Comparison of ENCODE assay signal across 9 cellular contexts in the genomic region with DNA sequence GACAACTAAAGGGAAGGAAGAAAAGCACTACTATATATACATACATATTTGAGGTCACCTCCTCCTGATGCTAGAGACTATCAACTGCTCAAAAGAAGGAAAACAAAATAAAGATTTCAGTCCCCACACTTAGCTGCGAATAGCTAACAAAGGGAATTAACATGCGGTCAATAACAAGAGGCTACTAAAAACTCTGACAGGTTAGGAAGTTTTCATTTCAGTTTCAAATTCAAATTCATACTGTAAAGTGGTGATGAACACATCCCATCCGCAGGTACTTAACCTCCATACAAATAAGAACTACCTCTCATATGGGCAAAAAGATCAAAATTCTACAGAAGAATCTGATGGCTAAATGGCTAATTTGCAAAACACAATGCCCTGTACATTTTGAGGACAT. TPM values are rescaled to one million over a fixed set of nuclear protein-coding genes. Genes with fewer than 3 reads are reported as not detected.
A peak's percentile ranks its signal among the peaks of the same experiment; 100 is the strongest.
DNase-seq lines count a peak whose midpoint lies in the region; ATAC-seq, FAIRE-seq and TF ChIP-seq lines count a peak whose summit lies in the region.
"Had no signal": no experiment of that assay in that cellular context is flagged by ENCODE, and none has a peak within 500 bp of the region (broad histone marks: within the 10 kb centered on the region; RNA-seq: fewer than 3 reads in every experiment).

No MANE protein-coding gene starts in this region.

- CTCF ChIA-PET in HepG2 (lab: Yijun Ruan, JAX; ENCODE audit: low intra/inter-chr PET ratio, low total read pairs), result no interaction called here

- WGBS in heart right ventricle, 2 donors, result 35 to 41% methylated on average over 3 of the region's 3 CpGs
- 32 to 48% (median 36%) methylated on average over 3 of the region's 3 CpGs for WGBS in heart left ventricle, 4 donors
- 3% methylated on average over 3 of the region's 3 CpGs for WGBS in HepG2 (ENCODE audit: low lambda C conversion rate)
- WGBS in upper lobe of left lung, 2 donors, result 31% methylated on average over 3 of the region's 3 CpGs

- TF ChIP-seq EP300 in HepG2 (IDR thresholded peaks at IDR 0.05; ENCODE audit: low read depth in 2 of 2, low read length in 2 of 2) (no peak), HepG2 (CRISPR knock-in tag; IDR thresholded peaks at IDR 0.05; ENCODE audit: borderline replicate concordance) (no peak), upper lobe of left lung (IDR thresholded peaks at IDR 0.05) (no peak)

- TF ChIP-seq CTCF in heart right ventricle (IDR thresholded peaks at IDR 0.05) (no peak), heart left ventricle (IDR thresholded peaks at IDR 0.05) (no peak), HepG2 (CRISPR knock-in tag; IDR thresholded peaks at IDR 0.05) (no peak), upper lobe of left lung (IDR thresholded peaks at IDR 0.05) (no peak)

- H3K36me3 ChIP-seq in heart right ventricle (peaks cover 0 to 5% (median 0%) of the 10 kb centered on the region in 9 donors), heart left ventricle (peaks cover 0 to 6% (median 0%) of the 10 kb centered on the region in 9 donors), adipocyte (ENCODE audit: control insufficient read depth, insufficient read depth, low read length, severe bottlenecking) (no peaks in the 10 kb centered on the region), HepG2 (replicated peaks in 1 of 2; ENCODE audit: control insufficient read depth in 1 of 2, insufficient read depth in 2 of 2, low read length in 2 of 2) (peaks cover 3 to 10% of the 10 kb centered on the region in 2 experiments; a peak in 3 of 5 replicates), upper lobe of left lung (no peaks in the 10 kb centered on the region)

- H3K27ac ChIP-seq in heart right ventricle (peak overlapping the region in 4 of 10 donors; percentile 4 to 96 (median 10)), heart left ventricle (peak overlapping the region in 3 of 12 donors; percentile 2 to 95 (median 31)), HepG2 (ENCODE audit: extremely low read length, insufficient read depth, low read length) (peak overlapping the region; percentile 97), upper lobe of left lung (peak overlapping the region in 3 of 4 donors; percentile 17 to 70 (median 55))

- POLR2A ChIA-PET in HepG2 (lab: Yijun Ruan, JAX), result no interaction called here

- ATAC-seq in heart right ventricle (no peak), heart left ventricle (no peak), HepG2 (no peak), upper lobe of left lung (ENCODE audit: low FRiP score in 2 of 2) (no peak), HG03175 (IDR thresholded peaks at IDR 0.05; ENCODE audit: unreplicated experiment) (no peak)

- H3K9ac ChIP-seq in adipocyte (ENCODE audit: low read length) (peak overlapping the region; percentile 96), HepG2 (ENCODE audit: insufficient read depth, low read depth, low read length) (peak overlapping the region; percentile 93)

- H3K27me3 ChIP-seq in heart right ventricle, result no peaks in the 10 kb centered on the region
- no peaks in the 10 kb centered on the region for H3K27me3 ChIP-seq in heart left ventricle
- H3K27me3 ChIP-seq in adipocyte (replicated peaks; ENCODE audit: control insufficient read depth, insufficient read depth, low read length), result no peaks in the 10 kb centered on the region
- no peaks in the 10 kb centered on the region; a peak in 2 of 5 replicates for H3K27me3 ChIP-seq in HepG2 (ENCODE audit: control insufficient read depth in 1 of 2, insufficient read depth in 2 of 2, low read length in 2 of 2)
- no peaks in the 10 kb centered on the region for H3K27me3 ChIP-seq in upper lobe of left lung

- peak overlapping the region; percentile 88 for H3K4me2 ChIP-seq in HepG2 (ENCODE audit: low read depth, low read length)

- no peak overlapping the region for H2AFZ ChIP-seq in HepG2 (ENCODE audit: low read length)

- intact Hi-C loops in heart right ventricle (cut with DNase I), result no loop called here
- intact Hi-C loops in heart left ventricle (cut with DNase I), result no loop called here
- intact Hi-C loops in HepG2 (cut with micrococcal nuclease; ENCODE audit: unreplicated experiment), result no loop called here

- H3K4me3 ChIP-seq in heart right ventricle (peak overlapping the region in 6 of 10 donors; percentile 0 to 98 (median 42)), heart left ventricle (peak overlapping the region in 5 of 12 donors; percentile 78 to 95 (median 89)), adipocyte (ENCODE audit: low read length) (peak overlapping the region; percentile 97), HepG2 (replicated peaks in 1 of 3; ENCODE audit: insufficient read depth in 1 of 3, low read depth in 2 of 3, low read length in 3 of 3) (peak overlapping the region; percentile 89 to 96 (median 90)), upper lobe of left lung (peak overlapping the region in 2 of 4 donors; percentile 95 to 97)

- DNase-seq in heart right ventricle (no peak), heart left ventricle (no peak), adipocyte (ENCODE audit: low read depth) (no peak), HepG2 (ENCODE audit: low spot score) (no peak), upper lobe of left lung (no peak), SKM-1 treated with dmso at 0.1 percent for 144 hours (lab: John Stamatoyannopoulos, UW; ENCODE audit: unreplicated experiment) (no peak), NCI-H187 (lab: John Stamatoyannopoulos, UW) (no peak)
- DNase-seq: amygdala had no signal

- H4K20me1 ChIP-seq in HepG2 (ENCODE audit: insufficient read depth, low read length), result peaks cover 60% of the 10 kb centered on the region

- peaks cover 72% of the 10 kb centered on the region for H3K79me2 ChIP-seq in HepG2 (ENCODE audit: insufficient read depth, low read length)

- in situ Hi-C loops in HepG2 (cut with HindIII; ENCODE audit: extremely low pct_ligation_motif_present, low pct_unique_long_range_greater_than_20kb), result no loop called here

- no peak for TF ChIP-seq RAD21 in HepG2 (CRISPR knock-in tag; IDR thresholded peaks at IDR 0.05)

- no peak for FAIRE-seq in HepG2 (lab: Jason Lieb, UNC)

- BruUV-seq in HepG2 (replicated peaks; lab: Mats Ljungman, UMichigan), result no TSS peak

- TF ChIP-seq POLR2A in heart left ventricle (IDR thresholded peaks at IDR 0.05) (no peak), HepG2 (IDR thresholded peaks at IDR 0.05; ENCODE audit: insufficient read depth in 1 of 2, low read depth in 2 of 2, low read length in 2 of 2) (no peak), upper lobe of left lung (IDR thresholded peaks at IDR 0.05) (no peak)

- H3K4me1 ChIP-seq in heart right ventricle, result peaks cover 12 to 59% (median 53%) of the 10 kb centered on the region in 9 donors
- peaks cover 7 to 62% (median 40%) of the 10 kb centered on the region in 12 donors for H3K4me1 ChIP-seq in heart left ventricle
- peaks cover 43% of the 10 kb centered on the region for H3K4me1 ChIP-seq in adipocyte (ENCODE audit: control insufficient read depth, insufficient read depth, low read length)
- H3K4me1 ChIP-seq in HepG2 (ENCODE audit: insufficient read depth, low read length), result peaks cover 53% of the 10 kb centered on the region
- H3K4me1 ChIP-seq in upper lobe of left lung, result peaks cover 35 to 65% (median 35%) of the 10 kb centered on the region in 4 donors

- H3K9me3 ChIP-seq in heart right ventricle (no peaks in the 10 kb centered on the region), heart left ventricle (no peaks in the 10 kb centered on the region), adipocyte (ENCODE audit: control insufficient read depth, low read length) (no peaks in the 10 kb centered on the region), HepG2 (ENCODE audit: low read length) (no peaks in the 10 kb centered on the region), upper lobe of left lung (no peaks in the 10 kb centered on the region)

TF ChIP-seq in HepG2, 621 proteins besides CTCF, POLR2A, EP300 and RAD21:
- TF ChIP-seq ZNF12 (CRISPR knock-in tag; IDR thresholded peaks at IDR 0.05) (no peak), ARID2 (CRISPR knock-in tag; IDR thresholded peaks at IDR 0.05; ENCODE audit: borderline replicate concordance) (0 out of 2 replicates have a peak, but pooled peaks have one; percentile 34), ZBTB8A (CRISPR knock-in tag; IDR thresholded peaks at IDR 0.05; ENCODE audit: borderline replicate concordance, low read depth) (no peak)

RNA-seq across cellular contexts. Expression of gene NAP1L4, which starts 2.6 kb away (rescaled TPM):
- total RNA-seq in heart right ventricle (100 to 1,000 TPM; 167 to 233 (median 191) TPM), heart left ventricle (100 to 1,000 TPM; 125 to 216 (median 178) TPM), HepG2 (2016; rRNA removed; fragmentation: Illumina TruSeq; extraction: Trizol) (186 and 213 TPM in 2 replicates), upper lobe of left lung (100 to 1,000 TPM in 3 of 6 donors, 10 to 100 TPM in 3; 81.1 to 194 (median 103) TPM)
- polyA plus RNA-seq in heart right ventricle (100 to 1,000 TPM in 1 of 2 donors, 10 to 100 TPM in 1; 98.5 to 102 TPM), heart left ventricle (100 to 1,000 TPM; 119 to 143 TPM), HepG2 (2011; rRNA removed) (64.0 and 71.5 TPM in 2 replicates)
- 229 and 281 TPM in 2 replicates for total RNA-seq in HepG2 (2016; cell fraction: cytosol; rRNA removed; fragmentation: Illumina TruSeq; extraction: Trizol; ENCODE audit: low read depth)
- total RNA-seq in HepG2 (2016; cell fraction: insoluble cytoplasmic fraction; rRNA removed; fragmentation: Illumina TruSeq; extraction: Trizol), result 181 and 200 TPM in 2 replicates
- total RNA-seq in HepG2 (2016; cell fraction: membrane; rRNA removed; fragmentation: Illumina TruSeq; extraction: Trizol), result 147 and 170 TPM in 2 replicates
- 186 and 203 TPM in 2 replicates for total RNA-seq in HepG2 (2016; cell fraction: nucleus; rRNA removed; fragmentation: Illumina TruSeq; extraction: Trizol)
- polyA plus RNA-seq in HepG2 (2011; cell fraction: cytosol; rRNA removed), result 60.2 and 65.1 TPM in 2 replicates
- 112 TPM in 2 replicates for polyA plus RNA-seq in HepG2 (2011; cell fraction: nucleus; rRNA removed)
- 74.7 and 106 TPM in 2 replicates for polyA plus RNA-seq in HepG2 (2012)
- polyA plus RNA-seq in HepG2 (2016; cell fraction: cytosol; fragmentation: Illumina TruSeq; extraction: Trizol; ENCODE audit: low read depth), result 32.0 and 34.1 TPM in 2 replicates
- polyA plus RNA-seq in HepG2 (2016; cell fraction: insoluble cytoplasmic fraction; fragmentation: Illumina TruSeq; extraction: Trizol; ENCODE audit: low read depth), result 187 and 197 TPM in 2 replicates
- polyA plus RNA-seq in HepG2 (2016; cell fraction: membrane; fragmentation: Illumina TruSeq; extraction: Trizol; ENCODE audit: low read depth), result 60.2 and 61.8 TPM in 2 replicates
- polyA plus RNA-seq in HepG2 (2016; cell fraction: nucleus; fragmentation: Illumina TruSeq; extraction: Trizol; ENCODE audit: insufficient read depth, low read depth), result 171 and 202 TPM in 2 replicates
- polyA minus RNA-seq in HepG2 (2011; rRNA and poly(A)+ RNA removed; ENCODE audit: low replicate concordance), result 61.7 and 117 TPM in 2 replicates
- 46.9 and 61.0 TPM in 2 replicates for polyA minus RNA-seq in HepG2 (2011; cell fraction: cytosol; rRNA and poly(A)+ RNA removed)
- 150 and 156 TPM in 2 replicates for polyA minus RNA-seq in HepG2 (2011; cell fraction: nucleus; rRNA and poly(A)+ RNA removed)
